ENCODE assay signal across 8 cellular contexts in genomic region chr19:17860331-17860992, GRCh38. TPM values are rescaled to one million over a fixed set of nuclear protein-coding genes. Genes with fewer than 3 reads are reported as not detected.
A peak's percentile ranks its signal among the peaks of the same experiment; 100 is the strongest.
DNase-seq lines count a peak whose midpoint lies in the region; ATAC-seq and TF ChIP-seq lines count a peak whose summit lies in the region.

No MANE protein-coding gene starts in this region.

- no peak for ATAC-seq in HG02852 (IDR thresholded peaks at IDR 0.05; ENCODE audit: unreplicated experiment)
- no peak for ATAC-seq in GM19397 (IDR thresholded peaks at IDR 0.05; ENCODE audit: unreplicated experiment)
- no peak for ATAC-seq in GM21529 (IDR thresholded peaks at IDR 0.05; ENCODE audit: unreplicated experiment)

- H3K27ac Mint-ChIP-seq in Caco-2 (ENCODE audit: unreplicated experiment) (peak overlapping the region; percentile 98), endodermal cell (peak overlapping the region; percentile 99)

- H3K14ac ChIP-seq in neuronal stem cell (ENCODE audit: low read length), result peak overlapping the region; percentile 71

- no peak overlapping the region for H2BK120ac ChIP-seq in neuronal stem cell (ENCODE audit: low read depth, low read length)

- H3K36me3 ChIP-seq in Caco-2 (ENCODE audit: control insufficient read depth, insufficient read depth, low read length) (peaks cover 9% of the 10 kb centered on the region), NT2/D1 (ENCODE audit: insufficient read depth, insufficient read length, low read length) (peaks cover 49% of the 10 kb centered on the region), endodermal cell (ENCODE audit: control insufficient read depth, insufficient read depth, low read length) (peaks cover 43% of the 10 kb centered on the region), neuronal stem cell (replicated peaks in 1 of 2; ENCODE audit: control insufficient read depth in 2 of 2, insufficient read depth in 2 of 2, low read length in 2 of 2) (peaks cover 39 to 51% of the 10 kb centered on the region in 2 donors)

- H3K4me1 ChIP-seq in Caco-2 (peaks cover 13% of the 10 kb centered on the region), NT2/D1 (ENCODE audit: insufficient read depth, insufficient read length) (peaks cover 19% of the 10 kb centered on the region), endodermal cell (ENCODE audit: control insufficient read depth, insufficient read depth, low read length) (no peaks in the 10 kb centered on the region), neuronal stem cell (ENCODE audit: control insufficient read depth in 2 of 2, insufficient read depth in 1 of 2, low read depth in 1 of 2, low read length in 2 of 2) (peaks cover 13% of the 10 kb centered on the region in 2 donors)

- no peak overlapping the region for H4K8ac ChIP-seq in neuronal stem cell (ENCODE audit: low read depth, low read length)

- H3K4me1 Mint-ChIP-seq in Caco-2 (ENCODE audit: low read depth, unreplicated experiment) (peaks cover under 1% of the 10 kb centered on the region), endodermal cell (peaks cover 12% of the 10 kb centered on the region)

- CTCF ChIA-PET in Caco-2 (lab: Charles Lee), result no interaction called here

- H3K27me3 ChIP-seq in Caco-2 (replicated peaks; ENCODE audit: control insufficient read depth, insufficient read depth, low read length) (no peaks in the 10 kb centered on the region), NT2/D1 (ENCODE audit: insufficient read depth, insufficient read length) (no peaks in the 10 kb centered on the region), endodermal cell (ENCODE audit: control insufficient read depth, insufficient read depth, low read length, poor library complexity, severe bottlenecking) (no peaks in the 10 kb centered on the region), neuronal stem cell (ENCODE audit: control insufficient read depth in 3 of 3, insufficient read depth in 3 of 3, low read depth in 1 of 3, low read length in 3 of 3) (no peaks in the 10 kb centered on the region)

- no peaks in the 10 kb centered on the region for H3K9me3 ChIP-seq in Caco-2
- no peaks in the 10 kb centered on the region for H3K9me3 ChIP-seq in NT2/D1 (ENCODE audit: insufficient read depth, low read length)
- no peaks in the 10 kb centered on the region for H3K9me3 ChIP-seq in endodermal cell (ENCODE audit: control insufficient read depth, low read length)
- H3K9me3 ChIP-seq in neuronal stem cell (replicated peaks in 1 of 2; ENCODE audit: control insufficient read depth in 2 of 2, insufficient read depth in 1 of 2, low read depth in 1 of 2, low read length in 2 of 2), result peaks cover 0 to 2% of the 10 kb centered on the region in 2 donors

- DNase-seq in Caco-2 (no peak), NT2/D1 (ENCODE audit: low read depth, low spot score) (no peak), endodermal cell (no peak), neuronal stem cell (ENCODE audit: low spot score) (no peak), retina (no peak)

- no peak overlapping the region for H2BK15ac ChIP-seq in neuronal stem cell (ENCODE audit: low read length)

- intact Hi-C loops in Caco-2 (cut with micrococcal nuclease; ENCODE audit: unreplicated experiment), result no loop called here

- POLR2A ChIA-PET in Caco-2 (lab: Charles Lee), result interaction anchor here (0.6 to 2.8 kb wide), 2 partner anchors 72 to 97 kb away, joined by 3 to 77 read pairs; partner anchors contain the start of gene CCDC124

- H4K91ac ChIP-seq in neuronal stem cell (ENCODE audit: low read depth, low read length, poor library complexity), result no peak overlapping the region

- TF ChIP-seq CTCF in Caco-2 (IDR thresholded peaks at IDR 0.05; ENCODE audit: insufficient read depth in 1 of 2, low read depth in 1 of 2, low read length in 1 of 2, severe bottlenecking in 1 of 2, unreplicated experiment in 1 of 2), result no peak
- no peak for TF ChIP-seq CTCF in endodermal cell (conservative IDR thresholded peaks at IDR 0.05)

- no peak overlapping the region for H3K23ac ChIP-seq in neuronal stem cell (ENCODE audit: low read depth, low read length, poor library complexity)

- H3K79me1 ChIP-seq in neuronal stem cell (ENCODE audit: low read depth, low read length), result peaks cover 14% of the 10 kb centered on the region

- H2AFZ ChIP-seq in neuronal stem cell (ENCODE audit: low read length), result no peak overlapping the region

- H3K9ac ChIP-seq in NT2/D1 (ENCODE audit: insufficient read length, low read depth) (peak overlapping the region; percentile 100), endodermal cell (ENCODE audit: extremely low read depth, low read length, poor library complexity, severe bottlenecking) (peak overlapping the region; percentile 97), neuronal stem cell (ENCODE audit: low read depth, low read length, poor library complexity) (peak overlapping the region; percentile 96)

- H3K4me3 Mint-ChIP-seq in Caco-2 (ENCODE audit: unreplicated experiment), result peak overlapping the region; percentile 90
- H3K4me3 Mint-ChIP-seq in endodermal cell, result peak overlapping the region; percentile 99

- H2AK5ac ChIP-seq in neuronal stem cell (ENCODE audit: low read depth, low read length), result peak overlapping the region; percentile 97

- TSS peak; percentile 68 for BruUV-seq in Caco-2 (replicated peaks; lab: Mats Ljungman, UMichigan)

- peak overlapping the region; percentile 84 for H3K4me3 ChIP-seq in Caco-2 (ENCODE audit: low read depth, low read length)
- H3K4me3 ChIP-seq in NT2/D1 (ENCODE audit: insufficient read length, low read depth), result peak overlapping the region; percentile 100
- H3K4me3 ChIP-seq in endodermal cell (ENCODE audit: low read length), result peak overlapping the region; percentile 100
- peak overlapping the region; percentile 66 to 89 for H3K4me3 ChIP-seq in neuronal stem cell (ENCODE audit: low read length in 2 of 2)

- H2BK5ac ChIP-seq in neuronal stem cell (ENCODE audit: low read length), result peak overlapping the region; percentile 75

- H3K36me3 Mint-ChIP-seq in Caco-2 (ENCODE audit: insufficient read depth, unreplicated experiment), result peaks cover 62% of the 10 kb centered on the region
- peaks cover 46% of the 10 kb centered on the region for H3K36me3 Mint-ChIP-seq in endodermal cell (ENCODE audit: low read depth)

- no peaks in the 10 kb centered on the region for H3K27me3 Mint-ChIP-seq in Caco-2 (ENCODE audit: insufficient read depth, unreplicated experiment)
- H3K27me3 Mint-ChIP-seq in endodermal cell (ENCODE audit: insufficient read depth), result peaks cover 2% of the 10 kb centered on the region

- H3K9me3 Mint-ChIP-seq in Caco-2 (ENCODE audit: unreplicated experiment), result no peaks in the 10 kb centered on the region
- H3K9me3 Mint-ChIP-seq in endodermal cell, result no peaks in the 10 kb centered on the region

- H3K18ac ChIP-seq in neuronal stem cell (ENCODE audit: low read length), result peak overlapping the region; percentile 91

- 2 to 5% methylated on average over 10 to 22 of the region's 22 CpGs for WGBS in endodermal cell (ENCODE audit: insufficient coverage in 1 of 2, insufficient read length in 1 of 2), 2 experiments
- WGBS in neuronal stem cell (ENCODE audit: extremely low coverage in 2 of 2, insufficient read length in 2 of 2, insufficient replicate concordance in 1 of 2), 2 donors, result no CpG with 5 or more reads among the region's 22 CpGs

- H2BK12ac ChIP-seq in neuronal stem cell (ENCODE audit: low read length), result no peak overlapping the region

- H3K4me2 ChIP-seq in neuronal stem cell (ENCODE audit: insufficient read depth, low read length, poor library complexity, severe bottlenecking), result peak overlapping the region; percentile 84

- H3K4ac ChIP-seq in neuronal stem cell (ENCODE audit: low read length), result no peak overlapping the region

- H3K27ac ChIP-seq in endodermal cell (ENCODE audit: low read depth, low read length) (peak overlapping the region; percentile 74), neuronal stem cell (replicated peaks; ENCODE audit: low read length) (no peak overlapping the region)

RNA-seq across cellular contexts. Expression of gene RPL18A, which starts 0.8 kb away (rescaled TPM):
- total RNA-seq in Caco-2 (2022) (1,599 and 1,686 TPM in 2 replicates), endodermal cell (1,000 to 10,000 TPM; 1,886 to 2,166 TPM)
- polyA plus RNA-seq in endodermal cell (2013, experiment 1 of 2), result 2,294 TPM
- polyA plus RNA-seq in endodermal cell (2013, experiment 2 of 2), result 2,156 TPM
- 3,857 TPM for polyA plus RNA-seq in neuronal stem cell (2013, experiment 1 of 2)
- polyA plus RNA-seq in neuronal stem cell (2013, experiment 2 of 2), result 3,701 TPM

RNA-seq across cellular contexts. Expression of gene SLC5A5, which starts 11.3 kb away (rescaled TPM):
- total RNA-seq in Caco-2 (2022) (0.43 TPM in 1 of 2 replicates, not detected in the other), endodermal cell (under 1 TPM in 1 of 2 donors, not detected in 1; 0.15 TPM)
- 0.14 TPM for polyA plus RNA-seq in endodermal cell (2013, experiment 1 of 2)
- polyA plus RNA-seq in endodermal cell (2013, experiment 2 of 2), result 0.37 TPM
- polyA plus RNA-seq in neuronal stem cell (2013, experiment 1 of 2), result 0.08 TPM
- polyA plus RNA-seq in neuronal stem cell (2013, experiment 2 of 2), result 0.19 TPM

RNA-seq across cellular contexts. Expression of gene JAK3, which starts 12.7 kb away (rescaled TPM):
- total RNA-seq in Caco-2 (2022) (not detected in 2 replicates), endodermal cell (1 to 10 TPM; 2.8 to 3.2 TPM)
- polyA plus RNA-seq in endodermal cell (2013, experiment 1 of 2), result 2.7 TPM
- 3.0 TPM for polyA plus RNA-seq in endodermal cell (2013, experiment 2 of 2)
- 3.2 TPM for polyA plus RNA-seq in neuronal stem cell (2013, experiment 1 of 2)
- polyA plus RNA-seq in neuronal stem cell (2013, experiment 2 of 2), result 3.3 TPM

RNA-seq across cellular contexts. Expression of gene INSL3, which starts 39.1 kb away (rescaled TPM):
- total RNA-seq in Caco-2 (2022) (not detected in 2 replicates), endodermal cell (under 1 TPM in 1 of 2 donors, not detected in 1; 0.80 TPM)
- polyA plus RNA-seq in endodermal cell (2013, experiment 1 of 2), result not detected
- not detected for polyA plus RNA-seq in endodermal cell (2013, experiment 2 of 2)
- polyA plus RNA-seq in neuronal stem cell (2013, experiment 1 of 2), result 2.2 TPM
- polyA plus RNA-seq in neuronal stem cell (2013, experiment 2 of 2), result 1.8 TPM
